In the genomic region with DNA sequence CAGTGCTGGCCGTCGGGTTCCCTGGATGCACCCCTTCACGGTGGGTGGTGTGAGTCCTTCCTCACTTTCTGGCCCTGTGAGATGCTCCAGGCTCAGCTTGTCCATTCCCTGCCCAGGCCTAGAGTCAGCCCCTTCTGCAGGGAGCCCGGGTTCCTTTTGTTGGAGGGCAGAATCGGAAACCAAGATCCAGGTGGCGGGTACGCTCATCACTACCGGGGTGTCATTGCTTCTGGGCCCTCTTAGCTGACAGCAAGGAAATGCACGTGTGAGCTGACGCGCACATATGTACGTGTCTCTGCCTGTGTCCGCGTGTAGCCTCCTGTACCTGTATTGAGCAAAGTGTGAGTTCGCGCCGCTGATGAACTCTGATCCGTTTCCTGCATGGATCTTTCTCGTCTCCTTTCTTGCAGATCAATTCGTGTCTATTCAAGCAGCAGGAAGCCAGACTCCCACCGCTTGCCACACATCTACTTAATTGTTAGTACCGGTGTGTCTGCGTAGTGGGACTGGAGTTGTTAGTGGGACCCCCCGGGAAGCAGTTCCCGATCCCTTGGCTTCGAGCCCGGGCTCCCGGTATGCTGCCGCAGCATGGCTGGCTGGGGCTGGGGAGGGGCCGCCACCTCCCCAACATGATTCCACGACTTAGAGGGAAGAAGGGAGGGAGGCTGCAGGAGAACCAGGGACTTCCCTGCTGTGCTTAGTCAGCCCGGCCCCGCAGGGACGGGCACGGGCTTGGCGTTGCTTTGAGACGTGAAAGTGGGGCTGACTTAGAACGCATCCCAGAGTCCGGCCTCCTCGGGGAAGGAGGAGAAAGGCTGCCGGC, we compare ENCODE assay signal across 14 cellular contexts. TPM values are rescaled to one million over a fixed set of nuclear protein-coding genes. Genes with fewer than 3 reads are reported as not detected.
DNase-seq lines count a peak whose midpoint lies in the region; ATAC-seq and TF ChIP-seq lines count a peak whose summit lies in the region.
"Had no signal": no experiment of that assay in that cellular context is flagged by ENCODE, and none has a peak within 500 bp of the region (broad histone marks: within the 10 kb centered on the region; RNA-seq: fewer than 3 reads in every experiment).

No MANE protein-coding gene starts in this region.

- H3K9me3 ChIP-seq in heart right ventricle, result no peaks in the 10 kb centered on the region
- H3K9me3 ChIP-seq: neutrophil, stomach had no signal

- no peaks in the 10 kb centered on the region for H3K36me3 ChIP-seq in heart right ventricle
- H3K36me3 ChIP-seq: neutrophil, stomach had no signal

- 48 to 58% methylated on average over 41 of the region's 41 CpGs for WGBS in heart right ventricle, 2 donors

- DNase-seq in Right ventricle myocardium superior (peak; percentile 41), heart right ventricle (no peak), brain pericyte (ENCODE audit: low read depth, low spot score) (peak; percentile 17), kidney glomerular epithelial cell (lab: John Stamatoyannopoulos, UW) (peak; percentile 43), ureter (ENCODE audit: low spot score) (peak; percentile 52), NCI-H187 (lab: John Stamatoyannopoulos, UW) (no peak)
- DNase-seq in activated CD4-positive, alpha-beta T cell treated with anti-CD3 and anti-CD28 coated beads for 4 hours, result no peak
- DNase-seq: activated naive CD8-positive, alpha-beta T cell treated with anti-CD3 and anti-CD28 coated beads, Interleukin-2, amount 10 ng/mL, durations not matched to agents 7 days and 5 days; AML-193; NCI-H774; stimulated activated CD4-positive, alpha-beta T cell treated with anti-CD3 and anti-CD28 coated beads, Interleukin-2, amount 100 ng/mL, for 24 hours; stomach had no signal

- H3K4me1 ChIP-seq in heart right ventricle, result peaks cover 54 to 88% (median 71%) of the 10 kb centered on the region in 9 donors

- intact Hi-C loops in Right ventricle myocardium superior (cut with DNase I), result loop anchor here (10.0 kb wide), 1 partner anchor 81 kb away; no protein-coding TSS in a partner anchor
- intact Hi-C loops in heart right ventricle (cut with DNase I), result no loop called here

- H3K4me3 ChIP-seq in heart right ventricle, result peak overlapping the region in 1 of 10 donors; percentile 3

- ATAC-seq in Right ventricle myocardium superior (ENCODE audit: poor library complexity) (no peak), heart right ventricle (no peak), HG02610 (IDR thresholded peaks at IDR 0.05; ENCODE audit: unreplicated experiment) (no peak)

- H3K27me3 ChIP-seq in heart right ventricle, result no peaks in the 10 kb centered on the region
- H3K27me3 ChIP-seq: neutrophil, stomach had no signal

- TF ChIP-seq CTCF in heart right ventricle (IDR thresholded peaks at IDR 0.05), result no peak

- H3K27ac ChIP-seq in heart right ventricle, result peak overlapping the region in 4 of 10 donors; percentile 11 to 46 (median 16)
- H3K27ac ChIP-seq: neutrophil had no signal

RNA-seq across cellular contexts. Expression of gene GRAMD4, which starts 35.9 kb away (rescaled TPM):
- 80.7 TPM for total RNA-seq in Right ventricle myocardium superior
- 100 to 1,000 TPM in 3 of 10 donors, 10 to 100 TPM in 7; 53.9 to 143 (median 71.0) TPM for total RNA-seq in heart right ventricle
- 10 to 100 TPM; 29.3 to 33.3 TPM for polyA plus RNA-seq in heart right ventricle
- 34.9 TPM for total RNA-seq in ureter

RNA-seq across cellular contexts. Expression of gene CELSR1, which starts 46.9 kb away (rescaled TPM):
- total RNA-seq in Right ventricle myocardium superior, result 7.6 TPM
- 10 to 100 TPM in 7 of 10 donors, 1 to 10 TPM in 3; 5.5 to 16.7 (median 11.8) TPM for total RNA-seq in heart right ventricle
- 1 to 10 TPM; 4.0 to 6.4 TPM for polyA plus RNA-seq in heart right ventricle
- 44.0 TPM for total RNA-seq in ureter

Comparison
In these comparisons a context has a peak if more than half of its experiments do, and no peak if none do; other contexts are left out.
1. DNase-seq: peak in Right ventricle myocardium superior (single experiment), brain pericyte (single experiment), kidney glomerular epithelial cell (single experiment) and ureter (single experiment); none in heart right ventricle (0 of 2), NCI-H187 (0 of 2) and activated CD4-positive, alpha-beta T cell treated with anti-CD3 and anti-CD28 coated beads for 4 hours (0 of 2).